12 cellular contexts compared by ENCODE assay signal in genomic region chr6:1600764-1601615, GRCh38. TPM values are rescaled to one million over a fixed set of nuclear protein-coding genes. Genes with fewer than 3 reads are reported as not detected.
"Had no signal": no experiment of that assay in that cellular context is flagged by ENCODE, and none has a peak within 500 bp of the region (broad histone marks: within the 10 kb centered on the region; RNA-seq: fewer than 3 reads in every experiment).

No MANE protein-coding gene starts in this region.

- ATAC-seq: activated naive CD4-positive, alpha-beta T cell treated with anti-CD3 and anti-CD28 coated beads, Interleukin-2, amount 50 U/mL, for 72 hours; heart right ventricle had no signal

- H3K4me3 ChIP-seq: breast epithelium, heart right ventricle, tibial artery, uterus had no signal

- DNase-seq: activated CD4-positive, alpha-beta T cell treated with anti-CD3 and anti-CD28 coated beads, Interleukin-2, amount 10 ng/mL, durations not matched to agents 7 days and 5 days; activated CD4-positive, CD25-positive, alpha-beta regulatory T cell; amygdala; heart right ventricle; kidney; mesendoderm; stomach; T-helper 2 cell; tibial artery; uterus had no signal

- H3K27me3 ChIP-seq: tibial artery had no signal

- H3K27ac ChIP-seq: breast epithelium, heart right ventricle, stomach, tibial artery, uterus had no signal

- H3K36me3 ChIP-seq: breast epithelium, heart right ventricle, stomach, tibial artery, uterus had no signal

- H3K9me3 ChIP-seq: breast epithelium, heart right ventricle, stomach, tibial artery, uterus had no signal

RNA-seq across cellular contexts. Expression of gene FOXC1, which starts 8.7 kb away (rescaled TPM):
- total RNA-seq: activated CD4-positive, alpha-beta T cell treated with anti-CD3 and anti-CD28 coated beads, Interleukin-2, amount 10 ng/mL, durations not matched to agents 7 days and 5 days had no signal
